In genomic region chr15:42133892-42134502, GRCh38 we compare ENCODE assay signal across 8 cellular contexts. TPM values are rescaled to one million over a fixed set of nuclear protein-coding genes. Genes with fewer than 3 reads are reported as not detected.
DNase-seq lines count a peak whose midpoint lies in the region; ATAC-seq and TF ChIP-seq lines count a peak whose summit lies in the region.

No MANE protein-coding gene starts in this region.

- H3K27me3 ChIP-seq in colonic mucosa, result no peaks in the 10 kb centered on the region
- no peaks in the 10 kb centered on the region for H3K27me3 ChIP-seq in naive thymus-derived CD4-positive, alpha-beta T cell (ENCODE audit: control insufficient read depth in 2 of 2, insufficient read depth in 2 of 2, low read length in 2 of 2)

- no peaks in the 10 kb centered on the region for H3K4me1 ChIP-seq in colonic mucosa
- no peaks in the 10 kb centered on the region for H3K4me1 ChIP-seq in naive thymus-derived CD4-positive, alpha-beta T cell (ENCODE audit: control insufficient read depth in 2 of 2, insufficient read depth in 2 of 2, low read length in 2 of 2)

- H3K9me3 ChIP-seq in colonic mucosa, result no peaks in the 10 kb centered on the region
- no peaks in the 10 kb centered on the region for H3K9me3 ChIP-seq in naive thymus-derived CD4-positive, alpha-beta T cell (ENCODE audit: control insufficient read depth in 2 of 3, low read length in 3 of 3)

- ATAC-seq in WTC11, result peak; percentile 91
- peak; percentile 74 for ATAC-seq in naive thymus-derived CD4-positive, alpha-beta T cell

- no peak overlapping the region for H3K4me3 ChIP-seq in colonic mucosa
- no peak overlapping the region for H3K4me3 ChIP-seq in naive thymus-derived CD4-positive, alpha-beta T cell (ENCODE audit: low read length)

- DNase-seq in NCI-H524 (lab: John Stamatoyannopoulos, UW) (peak; percentile 72 to 76), NCI-H524 treated with DMSO at 0.1 percent for 48 hours (lab: John Stamatoyannopoulos, UW) (no peak), NCI-H1694 treated with DMSO at 0.1 percent for 48 hours (lab: John Stamatoyannopoulos, UW) (peak; percentile 10), WTC11 (ENCODE audit: low spot score) (peak; percentile 90), colonic mucosa (peak; percentile 78), ureter (ENCODE audit: low spot score) (peak; percentile 50), DMS153 (lab: John Stamatoyannopoulos, UW) (no peak)
- peak in 5 of 9 donors; percentile 12 to 72 (median 23) for DNase-seq in naive thymus-derived CD4-positive, alpha-beta T cell

- H3K4me1 Mint-ChIP-seq in WTC11, result peaks cover 3% of the 10 kb centered on the region
- peaks cover 0 to 7% (median 0%) of the 10 kb centered on the region in 7 donors for H3K4me1 Mint-ChIP-seq in naive thymus-derived CD4-positive, alpha-beta T cell

- peaks cover 3% of the 10 kb centered on the region for H3K9me3 Mint-ChIP-seq in WTC11
- no peaks in the 10 kb centered on the region for H3K9me3 Mint-ChIP-seq in naive thymus-derived CD4-positive, alpha-beta T cell

- H3K27ac Mint-ChIP-seq in WTC11, result 0 out of 2 replicates have a peak overlapping the region, but pooled peaks have one; percentile 13
- no peak overlapping the region for H3K27ac Mint-ChIP-seq in naive thymus-derived CD4-positive, alpha-beta T cell

- no peaks in the 10 kb centered on the region for H3K36me3 ChIP-seq in colonic mucosa
- H3K36me3 ChIP-seq in naive thymus-derived CD4-positive, alpha-beta T cell (ENCODE audit: control insufficient read depth in 2 of 3, insufficient read depth in 3 of 3, low read length in 3 of 3), result no peaks in the 10 kb centered on the region

- TF ChIP-seq CTCF in WTC11 (IDR thresholded peaks at IDR 0.05) (peak; percentile 86), colonic mucosa (IDR thresholded peaks at IDR 0.05) (peak; percentile 72)

- no peak overlapping the region for H3K9ac ChIP-seq in colonic mucosa (ENCODE audit: low read depth in 2 of 2, low read length in 2 of 2)

- no peaks in the 10 kb centered on the region for H3K36me3 Mint-ChIP-seq in WTC11
- H3K36me3 Mint-ChIP-seq in naive thymus-derived CD4-positive, alpha-beta T cell, result no peaks in the 10 kb centered on the region

- no peaks in the 10 kb centered on the region; the same call in 1 of the 2 replicates for H3K27me3 Mint-ChIP-seq in WTC11 (ENCODE audit: low read depth)
- peaks cover 6 to 27% (median 16%) of the 10 kb centered on the region in 5 donors for H3K27me3 Mint-ChIP-seq in naive thymus-derived CD4-positive, alpha-beta T cell

- POLR2A ChIA-PET in WTC11 (lab: Charles Lee), result no interaction called here
- POLR2A ChIA-PET in naive thymus-derived CD4-positive, alpha-beta T cell (lab: Charles Lee), result interaction anchor here (0.6 kb wide), 1 partner anchor 20 kb away, joined by 3 read pairs; no protein-coding TSS in a partner anchor

- H3K4me3 Mint-ChIP-seq in WTC11, result no peak overlapping the region
- no peak overlapping the region for H3K4me3 Mint-ChIP-seq in naive thymus-derived CD4-positive, alpha-beta T cell

- CTCF ChIA-PET in WTC11 (lab: Charles Lee), result interaction anchor here (0.6 to 7.3 kb wide), 28 partner anchors 8 to 251 kb away, joined by 3 to 106 read pairs (median 6); partner anchors contain the start of genes EHD4, PLA2G4D and PLA2G4F
- CTCF ChIA-PET in naive thymus-derived CD4-positive, alpha-beta T cell (lab: Charles Lee), result interaction anchor here (0.6 to 1.2 kb wide), 3 partner anchors 16 to 60 kb away, joined by 3 to 4 read pairs (median 3); no protein-coding TSS in a partner anchor

- H3K27ac ChIP-seq in colonic mucosa, result no peak overlapping the region
- H3K27ac ChIP-seq in naive thymus-derived CD4-positive, alpha-beta T cell (ENCODE audit: low read depth, low read length), result no peak overlapping the region

- intact Hi-C loops in colonic mucosa (cut with DNase I), result loop anchor here (5.0 to 10.0 kb wide), 3 partner anchors 47 to 149 kb away; no protein-coding TSS in a partner anchor
- intact Hi-C loops in naive thymus-derived CD4-positive, alpha-beta T cell (cut with micrococcal nuclease), result loop anchor here in 1 of 2 donors (1.0 kb wide), 1 partner anchor 68 kb away; no protein-coding TSS in a partner anchor

TF ChIP-seq in WTC11, 78 proteins besides CTCF, POLR2A, EP300 and RAD21:
- no peak for TF ChIP-seq NFYB (CRISPR knock-in tag; conservative IDR thresholded peaks at IDR 0.05; ENCODE audit: low read depth)
- TF ChIP-seq CREM (CRISPR knock-in tag; IDR thresholded peaks at IDR 0.05), result no peak
- TF ChIP-seq ARID4B (CRISPR knock-in tag; IDR thresholded peaks at IDR 0.05; ENCODE audit: borderline replicate concordance), result no peak
- peak; percentile 29; the same call in 1 of the 2 replicates for TF ChIP-seq FOXP1 (CRISPR knock-in tag; IDR thresholded peaks at IDR 0.05; ENCODE audit: borderline replicate concordance)
- TF ChIP-seq TP53 (CRISPR knock-in tag; IDR thresholded peaks at IDR 0.05), result no peak
- TF ChIP-seq SP1 (CRISPR knock-in tag; conservative IDR thresholded peaks at IDR 0.05), result 0 out of 2 replicates have a peak, but pooled peaks have one; percentile 25
- no peak for TF ChIP-seq HMGXB4 (CRISPR knock-in tag; IDR thresholded peaks at IDR 0.05)

RNA-seq across cellular contexts. Expression of gene PLA2G4F, which starts 22.4 kb away (rescaled TPM):
- total RNA-seq in WTC11 (2021), result 0.11 to 0.18 TPM (median 0.16 TPM) in 3 replicates
- 10 to 100 TPM; 27.7 to 30.2 TPM for total RNA-seq in colonic mucosa
- not detected for total RNA-seq in naive thymus-derived CD4-positive, alpha-beta T cell
- not detected for polyA plus RNA-seq in naive thymus-derived CD4-positive, alpha-beta T cell
- 47.8 TPM for total RNA-seq in ureter

RNA-seq across cellular contexts. Expression of gene PLA2G4D, which starts 39.6 kb away (rescaled TPM):
- total RNA-seq in WTC11 (2021), result 0.07 to 0.24 TPM (median 0.09 TPM) in 3 replicates
- total RNA-seq in colonic mucosa, result under 1 TPM; 0.24 to 0.27 TPM
- total RNA-seq in naive thymus-derived CD4-positive, alpha-beta T cell, result not detected
- not detected for polyA plus RNA-seq in naive thymus-derived CD4-positive, alpha-beta T cell
- 0.13 TPM for total RNA-seq in ureter

Comparison
In these comparisons a context has a peak if more than half of its experiments do, and no peak if none do; other contexts are left out.
1. DNase-seq: peak in NCI-H524 (2 of 2), NCI-H1694 treated with DMSO at 0.1 percent for 48 hours (single experiment), WTC11 (single experiment), colonic mucosa (single experiment), naive thymus-derived CD4-positive, alpha-beta T cell (5 of 9) and ureter (single experiment); none in NCI-H524 treated with DMSO at 0.1 percent for 48 hours (single experiment) and DMS153 (single experiment).
2. RNA of gene PLA2G4F, which starts 22.4 kb away (total RNA-seq): 47.8 TPM in ureter (single experiment) and 27.7 to 30.2 TPM in colonic mucosa; 0.11 to 0.18 TPM in WTC11 and not detected in naive thymus-derived CD4-positive, alpha-beta T cell; every median in the first group is over 10 times any median in the second.